ENCODE assay signal across 9 cellular contexts in genomic region chr13:94711561-94712286, GRCh38. TPM values are rescaled to one million over a fixed set of nuclear protein-coding genes. Genes with fewer than 3 reads are reported as not detected.
DNase-seq lines count a peak whose midpoint lies in the region; ATAC-seq and TF ChIP-seq lines count a peak whose summit lies in the region.
"Had no signal": no experiment of that assay in that cellular context is flagged by ENCODE, and none has a peak within 500 bp of the region (broad histone marks: within the 10 kb centered on the region; RNA-seq: fewer than 3 reads in every experiment).

No MANE protein-coding gene starts in this region.

- H3K36me3 ChIP-seq in HEK293 (ENCODE audit: control insufficient read depth in 2 of 2, insufficient read depth in 1 of 2, low read length in 2 of 2) (no peaks in the 10 kb centered on the region), WERI-Rb-1 (no peaks in the 10 kb centered on the region), iPS DF 6.9 (ENCODE audit: control insufficient read depth, insufficient read depth, low read length) (no peaks in the 10 kb centered on the region), thoracic aorta (no peaks in the 10 kb centered on the region)

- H3K4me1 ChIP-seq in HEK293 (ENCODE audit: control insufficient read depth, insufficient read depth, low read length) (no peaks in the 10 kb centered on the region), iPS DF 6.9 (ENCODE audit: control insufficient read depth, insufficient read depth, low read length) (peaks cover 1% of the 10 kb centered on the region; the same call in 1 of the 2 replicates), thoracic aorta (ENCODE audit: control insufficient read depth in 1 of 2, low read depth in 2 of 2) (peaks cover 20 to 37% of the 10 kb centered on the region in 2 donors)

- no peak for ATAC-seq in thoracic aorta (ENCODE audit: insufficient number of reproducible peaks, low FRiP score, low read depth)

- no CpG with 5 or more reads among the region's 97 CpGs for WGBS in iPS DF 6.9 (ENCODE audit: insufficient coverage, insufficient read length)

- H3K27me3 ChIP-seq in WERI-Rb-1 (ENCODE audit: insufficient read depth, low read depth, severe bottlenecking) (peaks cover 79% of the 10 kb centered on the region), iPS DF 6.9 (ENCODE audit: control insufficient read depth, insufficient read depth, low read length) (peaks cover 10% of the 10 kb centered on the region; the same call in 1 of the 2 replicates), thoracic aorta (replicated peaks; ENCODE audit: insufficient read depth) (peaks cover 37% of the 10 kb centered on the region)

- peak overlapping the region; percentile 26; the same call in 1 of the 2 replicates for H3K27ac ChIP-seq in HEK293 (ENCODE audit: extremely low read depth, low read depth, low read length)
- no peak overlapping the region for H3K27ac ChIP-seq in WERI-Rb-1
- H3K27ac ChIP-seq in iPS DF 6.9 (ENCODE audit: low read length), result no peak overlapping the region
- no peak overlapping the region for H3K27ac ChIP-seq in thoracic aorta

- H3K4me3 ChIP-seq in HEK293 (ENCODE audit: low read depth, low read length) (peak overlapping the region; percentile 61), WERI-Rb-1 (ENCODE audit: low read depth, low read length) (peak overlapping the region; percentile 30), iPS DF 6.9 (ENCODE audit: low read length) (peak overlapping the region; percentile 46; the same call in 1 of the 2 replicates), thoracic aorta (peak overlapping the region; percentile 60)

- CTCF ChIA-PET in HEK293 (lab: Yijun Ruan, JAX), result interaction anchor here (0.7 to 1.0 kb wide), 2 partner anchors 36 to 80 kb away, joined by 3 to 4 read pairs; no protein-coding TSS in a partner anchor

- TF ChIP-seq CTCF in HEK293 (tag by site-specific recombination; IDR thresholded peaks at IDR 0.05), result no peak
- TF ChIP-seq CTCF in WERI-Rb-1 (IDR thresholded peaks at IDR 0.05; ENCODE audit: low read depth, low read length), result no peak
- TF ChIP-seq CTCF in thoracic aorta (IDR thresholded peaks at IDR 0.05), result no peak

- DNase-seq in NCI-H146 (lab: John Stamatoyannopoulos, UW) (peak; percentile 59), NCI-H146 treated with DMSO at 0.1 percent for 48 hours (lab: John Stamatoyannopoulos, UW; ENCODE audit: unreplicated experiment) (no peak), WERI-Rb-1 (peak; percentile 58), iPS DF 6.9 (ENCODE audit: low read depth, low spot score) (no peak), thoracic aorta (ENCODE audit: low spot score) (no peak), DMS153 treated with DMSO at 0.1 percent for 48 hours (lab: John Stamatoyannopoulos, UW; ENCODE audit: unreplicated experiment) (no peak)
- no peak for DNase-seq in stimulated activated CD4-positive, alpha-beta T cell treated with anti-CD3 and anti-CD28 coated beads, Interleukin-2, amount 100 ng/mL, for 48 hours

- POLR2A ChIA-PET in HEK293 (lab: Yijun Ruan, JAX), result no interaction called here

- H3K9me3 ChIP-seq in HEK293 (ENCODE audit: control insufficient read depth, insufficient read depth, low read depth, low read length) (no peaks in the 10 kb centered on the region), WERI-Rb-1 (ENCODE audit: severe bottlenecking) (no peaks in the 10 kb centered on the region), iPS DF 6.9 (ENCODE audit: control insufficient read depth, insufficient read depth, low read length) (no peaks in the 10 kb centered on the region), thoracic aorta (no peaks in the 10 kb centered on the region)

TF ChIP-seq in HEK293, 187 proteins besides CTCF, POLR2A, EP300 and RAD21:
- TF ChIP-seq ZFHX2 (tag by site-specific recombination; conservative IDR thresholded peaks at IDR 0.05) (peak; percentile 21), ZBTB8A (tag by site-specific recombination; IDR thresholded peaks at IDR 0.05) (peak; percentile 64; the same call in 1 of the 2 replicates), ZNF837 (tag by site-specific recombination; IDR thresholded peaks at IDR 0.05) (no peak), ZSCAN30 (tag by site-specific recombination; IDR thresholded peaks at IDR 0.05) (0 out of 2 replicates have a peak, but pooled peaks have one; percentile 8), OSR2 (tag by site-specific recombination; IDR thresholded peaks at IDR 0.05) (no peak), GLIS2 (tag by site-specific recombination; IDR thresholded peaks at IDR 0.05) (no peak), ZNF138 (tag by site-specific recombination; IDR thresholded peaks at IDR 0.05; ENCODE audit: borderline replicate concordance) (no peak), ZBTB49 (tag by site-specific recombination; IDR thresholded peaks at IDR 0.05; ENCODE audit: low read depth) (no peak), ZSCAN16 (tag by site-specific recombination; IDR thresholded peaks at IDR 0.05) (no peak), RBAK (tag by site-specific recombination; IDR thresholded peaks at IDR 0.05) (no peak), YY1 (tag by site-specific recombination; IDR thresholded peaks at IDR 0.05) (peak; percentile 11; the same call in 1 of the 2 replicates), ZBTB20 (tag by site-specific recombination; IDR thresholded peaks at IDR 0.05) (no peak; the same call in 1 of the 2 replicates), ZNF133 (tag by site-specific recombination; IDR thresholded peaks at IDR 0.05) (no peak), ZNF335 (tag by site-specific recombination; conservative IDR thresholded peaks at IDR 0.05) (peak; percentile 39), ZNF791 (tag by site-specific recombination; IDR thresholded peaks at IDR 0.05) (no peak), ZNF558 (tag by site-specific recombination; IDR thresholded peaks at IDR 0.05) (no peak), ZNF596 (tag by site-specific recombination; IDR thresholded peaks at IDR 0.05) (0 out of 2 replicates have a peak, but pooled peaks have one; percentile 24), ZNF24 (tag by site-specific recombination; IDR thresholded peaks at IDR 0.05) (0 out of 2 replicates have a peak, but pooled peaks have one; percentile 15), ZSCAN23 (tag by site-specific recombination; IDR thresholded peaks at IDR 0.05) (no peak)
- TF ChIP-seq, protein P1, sequence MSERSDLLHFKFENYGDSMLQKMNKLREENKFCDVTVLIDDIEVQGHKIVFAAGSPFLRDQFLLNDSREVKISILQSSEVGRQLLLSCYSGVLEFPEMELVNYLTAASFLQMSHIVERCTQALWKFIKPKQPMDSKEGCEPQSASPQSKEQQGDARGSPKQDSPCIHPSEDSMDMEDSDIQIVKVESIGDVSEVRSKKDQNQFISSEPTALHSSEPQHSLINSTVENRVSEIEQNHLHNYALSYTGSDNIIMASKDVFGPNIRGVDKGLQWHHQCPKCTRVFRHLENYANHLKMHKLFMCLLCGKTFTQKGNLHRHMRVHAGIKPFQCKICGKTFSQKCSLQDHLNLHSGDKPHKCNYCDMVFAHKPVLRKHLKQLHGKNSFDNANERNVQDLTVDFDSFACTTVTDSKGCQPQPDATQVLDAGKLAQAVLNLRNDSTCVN (tag by site-specific recombination; optimal IDR thresholded peaks at IDR 0.05), result peak; percentile 54
- TF ChIP-seq, protein P2, sequence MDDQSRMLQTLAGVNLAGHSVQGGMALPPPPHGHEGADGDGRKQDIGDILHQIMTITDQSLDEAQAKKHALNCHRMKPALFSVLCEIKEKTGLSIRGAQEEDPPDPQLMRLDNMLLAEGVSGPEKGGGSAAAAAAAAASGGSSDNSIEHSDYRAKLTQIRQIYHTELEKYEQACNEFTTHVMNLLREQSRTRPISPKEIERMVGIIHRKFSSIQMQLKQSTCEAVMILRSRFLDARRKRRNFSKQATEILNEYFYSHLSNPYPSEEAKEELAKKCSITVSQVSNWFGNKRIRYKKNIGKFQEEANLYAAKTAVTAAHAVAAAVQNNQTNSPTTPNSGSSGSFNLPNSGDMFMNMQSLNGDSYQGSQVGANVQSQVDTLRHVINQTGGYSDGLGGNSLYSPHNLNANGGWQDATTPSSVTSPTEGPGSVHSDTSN (CRISPR knock-in tag; IDR thresholded peaks at IDR 0.05), result no peak

RNA-seq across cellular contexts. Expression of gene SOX21, which starts 0.6 kb away (rescaled TPM):
- under 1 TPM in 1 of 2 donors, not detected in 1; 0.28 TPM for total RNA-seq in thoracic aorta
- total RNA-seq: mononuclear cell had no signal

Comparison
In these comparisons a context has a peak if more than half of its experiments do, and no peak if none do; other contexts are left out.
1. DNase-seq: peak in NCI-H146 (single experiment) and WERI-Rb-1 (single experiment); none in NCI-H146 treated with DMSO at 0.1 percent for 48 hours (single experiment), iPS DF 6.9 (single experiment), thoracic aorta (single experiment), DMS153 treated with DMSO at 0.1 percent for 48 hours (single experiment) and stimulated activated CD4-positive, alpha-beta T cell treated with anti-CD3 and anti-CD28 coated beads, Interleukin-2, amount 100 ng/mL, for 48 hours (0 of 2).
2. Peak in every context shown above with its lines, with median percentiles within 50 percentile points of each other: H3K4me3 ChIP-seq.